ENCODE assay signal across 1 cellular context in the genomic region with DNA sequence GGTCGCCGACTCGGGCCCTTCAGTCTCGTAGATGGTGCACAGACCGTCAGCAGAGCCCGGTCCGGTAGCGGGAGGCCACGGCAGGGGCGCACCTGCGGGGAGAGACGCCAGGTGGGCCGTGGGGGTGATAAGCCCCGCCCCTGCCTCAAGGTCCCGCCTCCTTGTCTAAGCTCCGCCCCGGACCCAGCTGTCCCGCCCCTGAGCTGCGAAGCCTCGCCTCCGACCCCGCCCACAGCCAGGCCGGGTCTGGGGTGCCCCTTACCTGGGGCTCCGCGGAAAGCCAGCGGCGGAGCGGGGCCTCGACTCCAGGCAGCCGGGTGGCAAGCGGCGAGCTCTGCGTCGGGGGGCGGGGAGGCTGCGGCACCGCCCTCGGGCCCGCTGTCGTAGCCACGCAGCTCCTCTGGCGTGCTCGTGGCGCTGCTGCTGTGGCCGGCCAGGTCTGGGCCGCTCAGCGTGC.
A peak's percentile ranks its signal among the peaks of the same experiment; 100 is the strongest.
TF ChIP-seq lines count a peak whose summit lies in the region.

No MANE protein-coding gene starts in this region.

TF ChIP-seq in H1, 55 proteins besides CTCF, POLR2A, EP300 and RAD21:
- TF ChIP-seq JUN (IDR thresholded peaks at IDR 0.05; ENCODE audit: low read depth, low read length) (no peak), SP1 (IDR thresholded peaks at IDR 0.05; ENCODE audit: low read depth, low read length) (peak; percentile 49; the same call in 1 of the 2 replicates)
